ENCODE assay signal across 21 cellular contexts in genomic region chr21:35468991-35469390, GRCh38.
"Had no signal": no experiment of that assay in that cellular context is flagged by ENCODE, and none has a peak within 500 bp of the region (broad histone marks: within the 10 kb centered on the region; RNA-seq: fewer than 3 reads in every experiment).

No MANE protein-coding gene starts in this region.

- H3K4me3 ChIP-seq: heart left ventricle, mucosa of descending colon, sigmoid colon, suprapubic skin, thyroid gland, uterus had no signal

- H3K9me3 ChIP-seq: heart left ventricle, mucosa of descending colon, sigmoid colon, suprapubic skin, thyroid gland, uterus had no signal

- H3K4me3 Mint-ChIP-seq: natural killer cell, neural crest cell, type B pancreatic cell had no signal

- H3K4me1 ChIP-seq: sigmoid colon, suprapubic skin, thyroid gland, uterus had no signal

- DNase-seq: dermis blood vessel endothelial cell; erythroblast; foreskin melanocyte; heart left ventricle; hypothalamus; kidney glomerular epithelial cell; mammary epithelial cell; mucosa of descending colon; natural killer cell; posterior cingulate gyrus; sigmoid colon; small intestine; stimulated activated CD4-positive, alpha-beta T cell treated with anti-CD3 and anti-CD28 coated beads, Interleukin-2, amount 100 ng/mL, for 48 hours; stimulated activated naive CD4-positive, alpha-beta T cell treated with Interleukin-2 at 50 U/mL for 16 hours; thyroid gland; uterus had no signal

- H3K27ac Mint-ChIP-seq: natural killer cell, type B pancreatic cell had no signal

- H3K9me3 Mint-ChIP-seq: neural crest cell had no signal

- H3K36me3 Mint-ChIP-seq: natural killer cell had no signal

- ATAC-seq: heart left ventricle, mucosa of descending colon, natural killer cell had no signal

- FAIRE-seq: colon, islet of Langerhans, small intestine had no signal

- H3K4me1 Mint-ChIP-seq: natural killer cell, neural crest cell had no signal

- H3K27ac ChIP-seq: heart left ventricle, sigmoid colon, suprapubic skin, thyroid gland, uterus had no signal

- H3K36me3 ChIP-seq: heart left ventricle, sigmoid colon, suprapubic skin, thyroid gland, uterus had no signal

- H3K27me3 ChIP-seq: heart left ventricle, sigmoid colon, suprapubic skin, thyroid gland, uterus had no signal
